In the genomic region with DNA sequence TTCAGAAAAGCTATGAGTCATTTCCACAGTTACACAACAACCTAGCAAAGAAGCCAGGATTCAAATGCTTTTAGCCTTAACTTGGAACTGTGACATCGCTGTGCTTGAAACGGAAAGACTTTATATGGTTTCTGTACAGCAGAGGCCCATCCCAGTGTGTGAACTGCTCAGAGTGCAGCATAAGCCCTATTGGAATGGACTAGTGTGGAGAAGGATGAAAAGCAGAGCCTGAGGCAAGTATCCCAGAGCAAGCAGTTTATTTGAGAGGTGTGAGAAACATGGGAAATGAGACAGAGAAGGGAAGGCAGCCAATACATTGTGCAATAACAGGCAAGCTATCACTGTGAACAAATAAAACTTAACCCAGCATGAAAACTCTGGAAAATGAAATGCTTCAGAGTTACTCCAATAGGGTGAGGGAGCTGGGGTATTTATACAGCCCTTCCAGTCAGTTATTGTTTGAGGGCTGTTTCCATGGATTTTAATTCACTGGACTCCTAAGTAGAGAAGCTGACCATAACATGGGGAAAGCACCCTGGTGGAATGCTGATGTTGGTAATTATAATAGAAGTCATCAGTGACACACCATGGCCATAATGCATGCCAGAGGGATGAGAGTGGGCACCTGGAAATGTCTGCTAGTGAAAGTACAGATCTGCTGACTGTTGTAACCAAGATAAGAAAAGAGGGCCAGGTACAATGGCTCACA, we compare ENCODE assay signal across 17 cellular contexts.
DNase-seq lines count a peak whose midpoint lies in the region; ATAC-seq and TF ChIP-seq lines count a peak whose summit lies in the region.
"Had no signal": no experiment of that assay in that cellular context is flagged by ENCODE, and none has a peak within 500 bp of the region (broad histone marks: within the 10 kb centered on the region; RNA-seq: fewer than 3 reads in every experiment).

No MANE protein-coding gene starts in this region.

- no peak for TF ChIP-seq POLR2A in esophagus muscularis mucosa (IDR thresholded peaks at IDR 0.05; ENCODE audit: low read depth)
- TF ChIP-seq POLR2A in gastrocnemius medialis (IDR thresholded peaks at IDR 0.05) = no peak

- in situ Hi-C loops in gastrocnemius medialis (cut with MboI; ENCODE audit: low sequenced_read_pairs in 4 of 4) = no loop called here

- H3K36me3 ChIP-seq in esophagus muscularis mucosa (no peaks in the 10 kb centered on the region), gastrocnemius medialis (no peaks in the 10 kb centered on the region), A673 (ENCODE audit: insufficient read depth, low read length, poor library complexity, severe bottlenecking) (no peaks in the 10 kb centered on the region)
- H3K36me3 ChIP-seq: vagina had no signal

- H3K4me1 ChIP-seq in esophagus muscularis mucosa (no peaks in the 10 kb centered on the region), gastrocnemius medialis (no peaks in the 10 kb centered on the region), A673 (ENCODE audit: insufficient read depth, low read length, poor library complexity, severe bottlenecking) (no peaks in the 10 kb centered on the region)
- H3K4me1 ChIP-seq: vagina had no signal

- H3K27ac ChIP-seq in HL-60 (replicated peaks) (no peak overlapping the region), esophagus muscularis mucosa (replicated peaks in 1 of 4) (no peak overlapping the region), gastrocnemius medialis (no peak overlapping the region), A673 (ENCODE audit: low read depth, low read length, poor library complexity, severe bottlenecking) (no peak overlapping the region)
- H3K27ac ChIP-seq: KMS-11, vagina had no signal

- no TSS peak for BruUV-seq in A673 (replicated peaks; lab: Mats Ljungman, UMichigan)

- peak; percentile 33 to 36 for ATAC-seq in gastrocnemius medialis
- ATAC-seq: stimulated activated memory B cell treated with anti-CD40 and anti-IgM and Interleukin-4, amounts not matched to agents 10 μg/mL and 1 μg/mL and 100 μg/mL, for 72 hours had no signal

- no peaks in the 10 kb centered on the region for H3K27me3 ChIP-seq in HL-60 (ENCODE audit: insufficient read depth, poor library complexity, severe bottlenecking)
- H3K27me3 ChIP-seq in esophagus muscularis mucosa = no peaks in the 10 kb centered on the region
- no peaks in the 10 kb centered on the region for H3K27me3 ChIP-seq in gastrocnemius medialis
- no peaks in the 10 kb centered on the region for H3K27me3 ChIP-seq in A673 (replicated peaks; ENCODE audit: insufficient read depth, low read depth, low read length, poor library complexity)
- H3K27me3 ChIP-seq: vagina had no signal

- intact Hi-C loops in esophagus muscularis mucosa (cut with DNase I) = no loop called here
- intact Hi-C loops in gastrocnemius medialis (cut with DNase I; ENCODE audit: low total_unique reads) = no loop called here
- intact Hi-C loops in A673 (cut with micrococcal nuclease; ENCODE audit: unreplicated experiment) = no loop called here

- no peak overlapping the region for H3K4me3 ChIP-seq in HL-60 (replicated peaks; ENCODE audit: insufficient read depth, low read length)
- H3K4me3 ChIP-seq in esophagus muscularis mucosa = no peak overlapping the region
- H3K4me3 ChIP-seq in gastrocnemius medialis = no peak overlapping the region
- H3K4me3 ChIP-seq in A673 (ENCODE audit: low read depth, low read length, poor library complexity, severe bottlenecking) = no peak overlapping the region
- H3K4me3 ChIP-seq: vagina had no signal

- H3K9me3 ChIP-seq in esophagus muscularis mucosa (peaks cover 0 to 33% (median 7%) of the 10 kb centered on the region in 4 donors), gastrocnemius medialis (no peaks in the 10 kb centered on the region), A673 (ENCODE audit: low read depth, low read length, poor library complexity, severe bottlenecking) (peaks cover 20% of the 10 kb centered on the region)
- H3K9me3 ChIP-seq: vagina had no signal

- WGBS in esophagus muscularis mucosa = 68% methylated on average over 2 of the region's 2 CpGs

- POLR2A ChIA-PET in A673 (lab: Charles Lee; ENCODE audit: low non-redundant PET) = no interaction called here

- no peak for TF ChIP-seq CTCF in HL-60 (IDR thresholded peaks at IDR 0.05; ENCODE audit: insufficient read depth, low read length)
- TF ChIP-seq CTCF in esophagus muscularis mucosa (IDR thresholded peaks at IDR 0.05) = no peak
- no peak for TF ChIP-seq CTCF in gastrocnemius medialis (IDR thresholded peaks at IDR 0.05 in 4 of 5, conservative IDR thresholded peaks at IDR 0.05 in 1 of 5)
- no peak for TF ChIP-seq CTCF in A673 (conservative IDR thresholded peaks at IDR 0.05; ENCODE audit: low read depth, low read length)

- DNase-seq in HL-60 (ENCODE audit: low read depth in 1 of 2, low spot score in 1 of 2) (peak; percentile 26 to 29), RKO (ENCODE audit: low spot score) (peak; percentile 22), esophagus muscularis mucosa (ENCODE audit: extremely low spot score) (peak; percentile 31), gastrocnemius medialis (no peak), A673 (ENCODE audit: low spot score) (no peak), DMS 273 treated with DMSO at 0.1 percent for 48 hours (lab: John Stamatoyannopoulos, UW) (no peak), AG20443 (ENCODE audit: low spot score) (no peak), NCI-H1048 (lab: John Stamatoyannopoulos, UW) (no peak)
- DNase-seq: activated CD4-positive, CD25-positive, alpha-beta regulatory T cell treated with anti-CD3 and anti-CD28 coated beads, Interleukin-2, amount 50 U/mL, for 72 hours; activated T-cell treated with anti-CD3 and anti-CD28 coated beads, Interleukin-2, amount 50 U/mL, for 1 hour; C1 segment of cervical spinal cord; glutamatergic neuron; kidney glomerular epithelial cell; stimulated activated CD4-positive, alpha-beta T cell treated with anti-CD3 and anti-CD28 coated beads, Interleukin-2, amount 100 ng/mL, for 48 hours had no signal

- no peak for TF ChIP-seq EP300 in esophagus muscularis mucosa (IDR thresholded peaks at IDR 0.05)

- CTCF ChIA-PET in A673 (lab: Charles Lee) = no interaction called here

Comparison
In these comparisons a context has a peak if more than half of its experiments do, and no peak if none do; other contexts are left out.
1. DNase-seq: peak in HL-60 (2 of 2), RKO (single experiment) and esophagus muscularis mucosa (single experiment); none in gastrocnemius medialis (0 of 2), A673 (single experiment), DMS 273 treated with DMSO at 0.1 percent for 48 hours (single experiment), AG20443 (single experiment) and NCI-H1048 (single experiment).